ENCODE assay signal across 25 cellular contexts in the genomic region with DNA sequence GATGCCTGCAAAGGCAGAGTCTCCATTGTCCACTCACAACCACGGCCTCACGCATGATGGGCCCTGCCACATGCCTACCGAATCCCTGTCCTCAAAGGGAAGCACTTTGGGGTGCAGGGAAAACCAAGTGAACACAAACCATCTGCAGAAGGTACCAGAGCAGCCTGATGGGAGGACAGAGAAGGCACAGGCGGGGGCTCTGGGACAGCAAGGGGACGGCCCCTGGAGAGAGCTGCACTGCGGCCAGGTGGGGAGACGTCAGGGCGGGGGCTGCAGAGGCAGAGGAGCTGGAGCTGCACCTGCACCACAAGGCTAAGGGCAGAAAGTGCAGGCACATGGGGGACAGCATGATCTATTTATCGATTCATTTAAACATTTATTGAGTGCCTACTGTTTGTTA.
"Had no signal": no experiment of that assay in that cellular context is flagged by ENCODE, and none has a peak within 500 bp of the region (broad histone marks: within the 10 kb centered on the region; RNA-seq: fewer than 3 reads in every experiment).

No MANE protein-coding gene starts in this region.

- H3K27ac Mint-ChIP-seq: naive thymus-derived CD8-positive, alpha-beta T cell; natural killer cell treated with Interleukin-12 subunit alpha and Interleukin-12 subunit beta and Interleukin-15 and Interleukin-18, amount 100 ng/mL, for 72 hours; nephron progenitor cell; progenitor cell of endocrine pancreas; stimulated activated effector memory CD8-positive, alpha-beta T cell treated with anti-CD3 and anti-CD28 coated beads, Interleukin-12 subunit alpha, Interleukin-12 subunit beta, amount 100 ng/mL, for 72 hours; stimulated activated naive B cell treated with anti-CD40 and anti-IgM and Interleukin-4, amounts not matched to agents 10 μg/mL and 1 μg/mL and 100 μg/mL, for 72 hours; stimulated activated naive CD8-positive, alpha-beta T cell treated with anti-CD3 and anti-CD28 coated beads, Interleukin-15, Interleukin-2, amounts not matched to agents 100 ng/mL and 50 ng/mL, for 24 hours had no signal

- H3K4me1 Mint-ChIP-seq: neural crest cell; stimulated activated naive B cell treated with anti-CD40 and anti-IgM and Interleukin-4, amounts not matched to agents 10 μg/mL and 1 μg/mL and 100 μg/mL, for 72 hours had no signal

- ATAC-seq: naive thymus-derived CD8-positive, alpha-beta T cell; natural killer cell treated with Interleukin-12 subunit alpha and Interleukin-12 subunit beta and Interleukin-15 and Interleukin-18, amount 100 ng/mL, for 72 hours; psoas muscle; right cardiac atrium; right lobe of liver; stimulated activated effector memory CD8-positive, alpha-beta T cell treated with anti-CD3 and anti-CD28 coated beads, Interleukin-12 subunit alpha, Interleukin-12 subunit beta, amount 100 ng/mL, for 72 hours; stimulated activated naive B cell treated with anti-CD40 and anti-IgM and Interleukin-4, amounts not matched to agents 10 μg/mL and 1 μg/mL and 100 μg/mL, for 72 hours had no signal

- DNase-seq: nephron progenitor cell; nucleus accumbens; ovary; posterior cingulate gyrus; psoas muscle; right cardiac atrium; right lobe of liver; sigmoid colon; small intestine; stimulated activated CD4-positive, alpha-beta T cell treated with anti-CD3 and anti-CD28 coated beads, Interleukin-15, amount 100 ng/mL, for 24 hours; stimulated activated CD4-positive, alpha-beta T cell treated with anti-CD3 and anti-CD28 coated beads, Interleukin-2, amount 100 ng/mL, for 24 hours; stimulated activated CD4-positive, alpha-beta T cell treated with anti-CD3 and anti-CD28 coated beads, Interleukin-2, amount 100 ng/mL, for 48 hours; stimulated activated CD4-positive, alpha-beta T cell treated with anti-CD3 and anti-CD28 coated beads, Interleukin-4, amount 100 ng/mL, for 24 hours; stimulated activated naive B cell treated with anti-CD40 and anti-IgM and Interleukin-4, amounts not matched to agents 10 μg/mL and 1 μg/mL and 100 μg/mL, for 72 hours; stimulated activated naive CD4-positive, alpha-beta T cell treated with Interleukin-2 at 50 U/mL for 16 hours; stomach; thyroid gland; transverse colon; upper lobe of left lung had no signal

- H3K27me3 Mint-ChIP-seq: progenitor cell of endocrine pancreas; stimulated activated naive CD8-positive, alpha-beta T cell treated with anti-CD3 and anti-CD28 coated beads, Interleukin-15, Interleukin-2, amounts not matched to agents 100 ng/mL and 50 ng/mL, for 24 hours had no signal

- H3K4me3 Mint-ChIP-seq: naive thymus-derived CD8-positive, alpha-beta T cell; natural killer cell treated with Interleukin-12 subunit alpha and Interleukin-12 subunit beta and Interleukin-15 and Interleukin-18, amount 100 ng/mL, for 72 hours; nephron progenitor cell; neural crest cell; stimulated activated effector memory CD8-positive, alpha-beta T cell treated with anti-CD3 and anti-CD28 coated beads, Interleukin-12 subunit alpha, Interleukin-12 subunit beta, amount 100 ng/mL, for 72 hours; stimulated activated naive B cell treated with anti-CD40 and anti-IgM and Interleukin-4, amounts not matched to agents 10 μg/mL and 1 μg/mL and 100 μg/mL, for 72 hours; stimulated activated naive CD8-positive, alpha-beta T cell treated with anti-CD3 and anti-CD28 coated beads, Interleukin-15, Interleukin-2, amounts not matched to agents 100 ng/mL and 50 ng/mL, for 24 hours had no signal

- H3K36me3 Mint-ChIP-seq: naive thymus-derived CD8-positive, alpha-beta T cell; stimulated activated effector memory CD8-positive, alpha-beta T cell treated with anti-CD3 and anti-CD28 coated beads, Interleukin-12 subunit alpha, Interleukin-12 subunit beta, amount 100 ng/mL, for 72 hours; stimulated activated naive B cell treated with anti-CD40 and anti-IgM and Interleukin-4, amounts not matched to agents 10 μg/mL and 1 μg/mL and 100 μg/mL, for 72 hours had no signal
